18 cellular contexts compared by ENCODE assay signal in the genomic region with DNA sequence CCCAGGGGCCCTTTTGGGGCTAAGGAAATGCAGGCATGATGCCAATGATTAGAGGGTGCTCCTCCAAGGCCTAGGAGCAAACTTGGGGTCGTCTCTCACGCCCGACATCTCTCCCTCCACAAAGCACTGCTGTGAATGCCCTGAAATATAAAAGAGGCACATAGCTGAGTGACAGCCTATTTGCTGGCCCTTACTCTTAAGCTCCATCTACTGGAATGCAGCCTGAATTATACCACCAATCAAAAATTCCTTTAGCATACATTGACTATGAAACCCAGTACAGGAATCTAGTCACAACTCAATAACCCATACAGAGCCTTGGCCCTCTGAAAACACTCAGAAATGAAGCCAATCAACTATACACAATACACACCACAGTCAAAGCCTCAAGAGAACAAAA.
DNase-seq lines count a peak whose midpoint lies in the region; ATAC-seq, FAIRE-seq and TF ChIP-seq lines count a peak whose summit lies in the region.
"Had no signal": no experiment of that assay in that cellular context is flagged by ENCODE, and none has a peak within 500 bp of the region (broad histone marks: within the 10 kb centered on the region; RNA-seq: fewer than 3 reads in every experiment).

No MANE protein-coding gene starts in this region.

- H3K4me2 ChIP-seq in astrocyte (ENCODE audit: low read length): no peak overlapping the region

- H3K27me3 ChIP-seq in A673 (replicated peaks; ENCODE audit: insufficient read depth, low read depth, low read length, poor library complexity) (peaks cover 22% of the 10 kb centered on the region), astrocyte (ENCODE audit: insufficient read depth, low read length) (peaks cover 2% of the 10 kb centered on the region)
- H3K27me3 ChIP-seq: ovary, tibial nerve had no signal

- H4K20me1 ChIP-seq in astrocyte (ENCODE audit: insufficient read depth, low read length): no peaks in the 10 kb centered on the region

- H3K36me3 Mint-ChIP-seq in astrocyte (ENCODE audit: low read depth, unreplicated experiment): no peaks in the 10 kb centered on the region
- no peaks in the 10 kb centered on the region for H3K36me3 Mint-ChIP-seq in activated T-cell treated with anti-CD3 and anti-CD28 coated beads, Interleukin-2, amount 50 U/mL, for 4 hours (ENCODE audit: insufficient read depth)

- H3K9ac ChIP-seq in astrocyte (ENCODE audit: low read length): no peak overlapping the region

- DNase-seq in A673 (ENCODE audit: low spot score) (no peak), HEK293T (ENCODE audit: extremely low spot score) (no peak), astrocyte (ENCODE audit: low read depth) (peak; percentile 9), iris pigment epithelial cell (ENCODE audit: low read depth) (peak; percentile 17), retina (no peak), NK-92 (lab: John Stamatoyannopoulos, UW; ENCODE audit: unreplicated experiment) (no peak), NCI-H446 (lab: John Stamatoyannopoulos, UW) (no peak)
- no peak for DNase-seq in activated T-cell treated with anti-CD3 and anti-CD28 coated beads, Interleukin-2, amount 50 U/mL, for 4 hours
- DNase-seq: activated CD4-positive, alpha-beta T cell treated with anti-CD3 and anti-CD28 coated beads, Interleukin-2, amount 50 U/mL, for 48 hours; NCI-H446 treated with DMSO at 0.1 percent for 48 hours; ovary; stimulated activated CD4-positive, alpha-beta T cell treated with anti-CD3 and anti-CD28 coated beads, Interleukin-15, amount 100 ng/mL, for 24 hours; T-helper 17 cell had no signal

- ATAC-seq in activated T-cell treated with anti-CD3 and anti-CD28 coated beads, Interleukin-2, amount 50 U/mL, for 4 hours: no peak
- ATAC-seq: T-helper 17 cell had no signal

- H3K4me1 ChIP-seq in A673 (ENCODE audit: insufficient read depth, low read length, poor library complexity, severe bottlenecking): no peaks in the 10 kb centered on the region
- H3K4me1 ChIP-seq in astrocyte (ENCODE audit: insufficient read depth, low read length): no peaks in the 10 kb centered on the region
- H3K4me1 ChIP-seq: HAP-1, tibial nerve had no signal

- no peaks in the 10 kb centered on the region for H3K27me3 Mint-ChIP-seq in astrocyte (ENCODE audit: low read depth, unreplicated experiment)
- H3K27me3 Mint-ChIP-seq in activated T-cell treated with anti-CD3 and anti-CD28 coated beads, Interleukin-2, amount 50 U/mL, for 4 hours (ENCODE audit: low read depth): peaks cover 35% of the 10 kb centered on the region
- H3K27me3 Mint-ChIP-seq: memory B cell had no signal

- no peak overlapping the region for H2AFZ ChIP-seq in astrocyte (ENCODE audit: low read depth, low read length)

- H3K27ac ChIP-seq in A673 (ENCODE audit: low read depth, low read length, poor library complexity, severe bottlenecking) (no peak overlapping the region), astrocyte (ENCODE audit: low read depth, low read length) (no peak overlapping the region)
- H3K27ac ChIP-seq: ovary, tibial nerve had no signal

- intact Hi-C loops in A673 (cut with micrococcal nuclease; ENCODE audit: unreplicated experiment): no loop called here

- CTCF ChIA-PET in A673 (lab: Charles Lee) (interaction anchor here (0.8 kb wide), 1 partner anchor 38 kb away, joined by 3 read pairs; no protein-coding TSS in a partner anchor), HEK293T (lab: Yijun Ruan, JAX) (no interaction called here)

- H3K79me2 ChIP-seq in astrocyte (ENCODE audit: insufficient read depth, low read length): no peaks in the 10 kb centered on the region

- peaks cover 9% of the 10 kb centered on the region for H3K9me3 Mint-ChIP-seq in astrocyte (ENCODE audit: unreplicated experiment)
- H3K9me3 Mint-ChIP-seq in activated T-cell treated with anti-CD3 and anti-CD28 coated beads, Interleukin-2, amount 50 U/mL, for 4 hours: peaks cover 8% of the 10 kb centered on the region

- no peak overlapping the region for H3K4me3 Mint-ChIP-seq in astrocyte (ENCODE audit: unreplicated experiment)
- no peak overlapping the region for H3K4me3 Mint-ChIP-seq in activated T-cell treated with anti-CD3 and anti-CD28 coated beads, Interleukin-2, amount 50 U/mL, for 4 hours
- H3K4me3 Mint-ChIP-seq: memory B cell, T-helper 17 cell had no signal

- POLR2A ChIA-PET in A673 (lab: Charles Lee; ENCODE audit: low non-redundant PET) (interaction anchor here (0.6 to 0.7 kb wide), 3 partner anchors 85 to 577 kb away, joined by 3 to 4 read pairs (median 3); no protein-coding TSS in a partner anchor), HEK293T (lab: Yijun Ruan, JAX) (no interaction called here)

- H3K4me3 ChIP-seq in A673 (ENCODE audit: low read depth, low read length, poor library complexity, severe bottlenecking) (no peak overlapping the region), astrocyte (ENCODE audit: insufficient read depth, low read depth, low read length) (no peak overlapping the region)
- H3K4me3 ChIP-seq: HAP-1, ovary, tibial nerve had no signal

- BruUV-seq in A673 (replicated peaks; lab: Mats Ljungman, UMichigan): no TSS peak

- no peak for FAIRE-seq in astrocyte (lab: Jason Lieb, UNC)
- FAIRE-seq: endometrium, RCC 7860 had no signal

- H3K9me3 ChIP-seq in A673 (ENCODE audit: low read depth, low read length, poor library complexity, severe bottlenecking) (no peaks in the 10 kb centered on the region), astrocyte (ENCODE audit: insufficient read depth, low read depth, low read length) (no peaks in the 10 kb centered on the region)
- H3K9me3 ChIP-seq: HAP-1, ovary had no signal

- no peaks in the 10 kb centered on the region for H3K4me1 Mint-ChIP-seq in astrocyte (ENCODE audit: low read depth, unreplicated experiment)
- no peaks in the 10 kb centered on the region for H3K4me1 Mint-ChIP-seq in activated T-cell treated with anti-CD3 and anti-CD28 coated beads, Interleukin-2, amount 50 U/mL, for 4 hours (ENCODE audit: low read depth)
- H3K4me1 Mint-ChIP-seq: memory B cell, T-helper 17 cell had no signal

- H3K36me3 ChIP-seq in A673 (ENCODE audit: insufficient read depth, low read length, poor library complexity, severe bottlenecking) (no peaks in the 10 kb centered on the region), astrocyte (ENCODE audit: insufficient read depth, low read length) (no peaks in the 10 kb centered on the region)
- H3K36me3 ChIP-seq: HAP-1, ovary, tibial nerve had no signal

- no peak overlapping the region for H3K27ac Mint-ChIP-seq in astrocyte (ENCODE audit: unreplicated experiment)
- H3K27ac Mint-ChIP-seq: memory B cell, T-helper 17 cell had no signal

- TF ChIP-seq CTCF in A673 (conservative IDR thresholded peaks at IDR 0.05; ENCODE audit: low read depth, low read length): peak; percentile 42
- peak; percentile 6 for TF ChIP-seq CTCF in astrocyte (IDR thresholded peaks at IDR 0.05; ENCODE audit: insufficient read depth, low read depth, low read length)

TF ChIP-seq in HEK293T, 16 proteins besides CTCF, POLR2A, EP300 and RAD21:
- TF ChIP-seq, protein P1, sequence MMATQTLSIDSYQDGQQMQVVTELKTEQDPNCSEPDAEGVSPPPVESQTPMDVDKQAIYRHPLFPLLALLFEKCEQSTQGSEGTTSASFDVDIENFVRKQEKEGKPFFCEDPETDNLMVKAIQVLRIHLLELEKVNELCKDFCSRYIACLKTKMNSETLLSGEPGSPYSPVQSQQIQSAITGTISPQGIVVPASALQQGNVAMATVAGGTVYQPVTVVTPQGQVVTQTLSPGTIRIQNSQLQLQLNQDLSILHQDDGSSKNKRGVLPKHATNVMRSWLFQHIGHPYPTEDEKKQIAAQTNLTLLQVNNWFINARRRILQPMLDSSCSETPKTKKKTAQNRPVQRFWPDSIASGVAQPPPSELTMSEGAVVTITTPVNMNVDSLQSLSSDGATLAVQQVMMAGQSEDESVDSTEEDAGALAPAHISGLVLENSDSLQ (IDR thresholded peaks at IDR 0.05): peak; percentile 68
- TF ChIP-seq TARDBP (IDR thresholded peaks at IDR 0.05) (no peak), FOXA1 (IDR thresholded peaks at IDR 0.05) (no peak)

Comparison
In these comparisons a context has a peak if more than half of its experiments do, and no peak if none do; other contexts are left out.
1. DNase-seq: peak in astrocyte (single experiment) and iris pigment epithelial cell (single experiment); none in A673 (single experiment), HEK293T (single experiment), activated T-cell treated with anti-CD3 and anti-CD28 coated beads, Interleukin-2, amount 50 U/mL, for 4 hours (single experiment), retina (single experiment), NK-92 (single experiment) and NCI-H446 (0 of 2).